Comparison of ENCODE assay signal across 20 cellular contexts in the genomic region with DNA sequence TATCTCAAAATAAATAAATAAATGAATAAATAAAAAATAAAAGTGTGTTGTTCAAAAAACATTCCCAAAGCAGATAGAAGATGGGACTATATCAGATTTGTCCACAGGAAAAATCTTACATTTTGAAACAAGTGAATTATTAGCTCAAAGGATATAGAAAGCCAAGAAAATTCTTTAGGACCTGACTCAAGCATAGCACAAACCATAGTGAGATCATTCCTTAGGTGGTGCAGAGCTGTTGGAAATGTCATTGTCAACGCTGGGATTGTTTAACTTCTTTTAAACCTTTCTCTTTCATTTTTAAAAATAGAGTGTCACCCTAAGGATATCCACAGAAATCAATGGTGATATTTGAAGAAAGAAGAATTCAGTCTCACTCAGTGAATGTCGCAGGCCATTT.
"Had no signal": no experiment of that assay in that cellular context is flagged by ENCODE, and none has a peak within 500 bp of the region (broad histone marks: within the 10 kb centered on the region; RNA-seq: fewer than 3 reads in every experiment).

No MANE protein-coding gene starts in this region.

- H3K4me3 ChIP-seq: dorsolateral prefrontal cortex, gastrocnemius medialis, left ventricle myocardium inferior, lower lobe of right lung, ovary, suprapubic skin, thyroid gland had no signal

- DNase-seq: cortex of kidney; dorsolateral prefrontal cortex; effector CD8-positive, alpha-beta T cell; gastrocnemius medialis; glutamatergic neuron; immature natural killer cell; left cardiac atrium; left ventricle myocardium inferior; lower lobe of right lung; natural killer cell; ovary; right cardiac atrium; small intestine; stimulated activated CD4-positive, alpha-beta T cell treated with anti-CD3 and anti-CD28 coated beads, Interleukin-4, amount 100 ng/mL, for 1 hour; stimulated activated CD8-positive, alpha-beta memory T cell treated with anti-CD3 and anti-CD28 coated beads, Interleukin-4, amount 100 ng/mL, for 48 hours; stimulated activated naive CD8-positive, alpha-beta T cell treated with anti-CD3 and anti-CD28 coated beads, Interleukin-15, Interleukin-2, amounts not matched to agents 100 U/mL and 50 U/mL, for 24 hours; thyroid gland had no signal

- FAIRE-seq: keratinocyte, small intestine, urothelium cell line had no signal
